Comparison of ENCODE assay signal across 17 cellular contexts in genomic region chr7:92925876-92926696, GRCh38.
DNase-seq lines count a peak whose midpoint lies in the region; ATAC-seq and TF ChIP-seq lines count a peak whose summit lies in the region.
"Had no signal": no experiment of that assay in that cellular context is flagged by ENCODE, and none has a peak within 500 bp of the region (broad histone marks: within the 10 kb centered on the region; RNA-seq: fewer than 3 reads in every experiment).

No MANE protein-coding gene starts in this region.

- H4K91ac ChIP-seq in IMR-90 (ENCODE audit: insufficient read depth, low read depth, low read length) (peak overlapping the region; percentile 86), mesenchymal stem cell (ENCODE audit: low read length) (peak overlapping the region; percentile 78)

- H3K56ac ChIP-seq in IMR-90 (ENCODE audit: extremely low read depth, insufficient read depth, low read length), result peak overlapping the region; percentile 35; the same call in 1 of the 2 replicates

- H3K9ac ChIP-seq in IMR-90 (ENCODE audit: low read depth, low read length), result peak overlapping the region; percentile 12
- H3K9ac ChIP-seq in mesenchymal stem cell (ENCODE audit: low read length), result no peak overlapping the region

- H4K20me1 ChIP-seq in IMR-90 (ENCODE audit: insufficient read depth, low read length), result no peaks in the 10 kb centered on the region

- ATAC-seq in IMR-90 (ENCODE audit: low read depth) (peak; percentile 90), HG02981 (IDR thresholded peaks at IDR 0.05; ENCODE audit: unreplicated experiment) (no peak)
- no peak for ATAC-seq in CD4-positive, alpha-beta T cell (ENCODE audit: poor library complexity)
- no peak for ATAC-seq in CD8-positive, alpha-beta T cell
- ATAC-seq: heart right ventricle; left lobe of liver; stimulated activated memory B cell treated with anti-CD40 and anti-IgM and Interleukin-4, amounts not matched to agents 10 μg/mL and 1 μg/mL and 100 μg/mL, for 72 hours had no signal

- CTCF ChIA-PET in AG04450 (lab: Charles Lee), result interaction anchor here (0.6 kb wide), 1 partner anchor 314 kb away, joined by 3 read pairs; no protein-coding TSS in a partner anchor
- CTCF ChIA-PET in IMR-90 (lab: Yijun Ruan, JAX), result interaction anchor here (0.6 kb wide), 1 partner anchor 24 kb away, joined by 4 read pairs; no protein-coding TSS in a partner anchor
- CTCF ChIA-PET in CD4-positive, alpha-beta T cell (lab: Charles Lee), result no interaction called here
- CTCF ChIA-PET in CD8-positive, alpha-beta T cell (lab: Charles Lee), result interaction anchor here (0.7 kb wide), 1 partner anchor 792 kb away, joined by 3 read pairs; no protein-coding TSS in a partner anchor

- H2BK20ac ChIP-seq in IMR-90 (ENCODE audit: low read depth, low read length), result peak overlapping the region; percentile 67

- H2BK5ac ChIP-seq in IMR-90 (ENCODE audit: low read depth, low read length, poor library complexity, severe bottlenecking), result no peak overlapping the region
- H2BK5ac ChIP-seq in mesenchymal stem cell (ENCODE audit: low read depth, low read length, poor library complexity, severe bottlenecking), result no peak overlapping the region

- no peak overlapping the region for H3K27ac Mint-ChIP-seq in CD4-positive, alpha-beta T cell
- H3K27ac Mint-ChIP-seq in CD8-positive, alpha-beta T cell, result no peak overlapping the region
- H3K27ac Mint-ChIP-seq: activated CD4-positive, alpha-beta T cell treated with anti-CD3 and anti-CD28 coated beads, Interleukin-2, amount 10 ng/mL, durations not matched to agents 24 days and 14 days; stimulated activated memory B cell treated with anti-CD40 and anti-IgM and Interleukin-4, amounts not matched to agents 10 μg/mL and 1 μg/mL and 100 μg/mL, for 72 hours had no signal

- H2AK5ac ChIP-seq in IMR-90 (ENCODE audit: low read depth, low read length) (no peak overlapping the region), mesenchymal stem cell (ENCODE audit: low read length, severe bottlenecking) (no peak overlapping the region)

- H4K5ac ChIP-seq in IMR-90 (ENCODE audit: low read depth, low read length), result peak overlapping the region; percentile 65

- H3K36me3 Mint-ChIP-seq in CD4-positive, alpha-beta T cell (ENCODE audit: low read depth), result no peaks in the 10 kb centered on the region
- H3K36me3 Mint-ChIP-seq in CD8-positive, alpha-beta T cell, result no peaks in the 10 kb centered on the region
- H3K36me3 Mint-ChIP-seq: stimulated activated memory B cell treated with anti-CD40 and anti-IgM and Interleukin-4, amounts not matched to agents 10 μg/mL and 1 μg/mL and 100 μg/mL, for 72 hours had no signal

- in situ Hi-C loops in IMR-90 (cut with MboI; ENCODE audit: low sequenced_read_pairs), result no loop called here

- peak; percentile 16 for DNase-seq in AG04450 (ENCODE audit: low read depth, low spot score)
- DNase-seq in IMR-90, result peak; percentile 56
- DNase-seq in brain pericyte (ENCODE audit: low read depth, low spot score), result peak; percentile 2
- peak; percentile 41 for DNase-seq in mesenchymal stem cell
- no peak for DNase-seq in CD4-positive, alpha-beta T cell
- no peak for DNase-seq in prostate gland (ENCODE audit: low spot score)
- no peak for DNase-seq in CD8-positive, alpha-beta T cell
- DNase-seq: activated CD4-positive, alpha-beta T cell treated with anti-CD3 and anti-CD28 coated beads, Interleukin-2, amount 10 ng/mL, durations not matched to agents 24 days and 14 days; activated T-cell treated with anti-CD3 and anti-CD28 coated beads, Interleukin-2, amount 50 U/mL, for 48 hours; heart right ventricle; NCI-H187; SIG-M5; T-helper 9 cell had no signal

- peak overlapping the region; percentile 21 for H3K27ac ChIP-seq in AG04450 (ENCODE audit: low read depth, low read length)
- peak overlapping the region; percentile 28; the same call in 1 of the 2 replicates for H3K27ac ChIP-seq in IMR-90 (ENCODE audit: insufficient read depth, low read length)
- no peak overlapping the region for H3K27ac ChIP-seq in mesenchymal stem cell (ENCODE audit: low read length, poor library complexity, severe bottlenecking)
- no peak overlapping the region for H3K27ac ChIP-seq in CD4-positive, alpha-beta T cell (ENCODE audit: low read depth, low read length)
- no peak overlapping the region for H3K27ac ChIP-seq in prostate gland
- no peak overlapping the region for H3K27ac ChIP-seq in CD8-positive, alpha-beta T cell (ENCODE audit: low read depth, low read length)
- H3K27ac ChIP-seq: coronary artery, heart right ventricle had no signal

- POLR2A ChIA-PET in AG04450 (lab: Yijun Ruan, JAX) (interaction anchor here (0.6 to 0.9 kb wide), 2 partner anchors 9 to 118 kb away, joined by 4 read pairs; no protein-coding TSS in a partner anchor), IMR-90 (lab: Charles Lee; ENCODE audit: unreplicated experiment) (interaction anchor here (0.5 kb wide), 1 partner anchor 24 kb away, joined by 6 read pairs; no protein-coding TSS in a partner anchor)
- POLR2A ChIA-PET in CD4-positive, alpha-beta T cell (lab: Charles Lee), result interaction anchor here (0.7 kb wide), 1 partner anchor 121 kb away, joined by 3 read pairs; no protein-coding TSS in a partner anchor
- POLR2A ChIA-PET in CD8-positive, alpha-beta T cell (lab: Charles Lee), result no interaction called here

- no peak for TF ChIP-seq POLR2A in IMR-90 (IDR thresholded peaks at IDR 0.05; ENCODE audit: low read depth, low read length)
- no peak for TF ChIP-seq POLR2A in prostate gland (IDR thresholded peaks at IDR 0.05)

- H3K9me3 Mint-ChIP-seq in CD4-positive, alpha-beta T cell, result peaks cover 6% of the 10 kb centered on the region
- H3K9me3 Mint-ChIP-seq in CD8-positive, alpha-beta T cell, result peaks cover 8% of the 10 kb centered on the region

- TF ChIP-seq CTCF in AG04450 (IDR thresholded peaks at IDR 0.05; ENCODE audit: low read depth, low read length), result no peak
- no peak for TF ChIP-seq CTCF in IMR-90 (conservative IDR thresholded peaks at IDR 0.05; ENCODE audit: low read depth, low read length)
- TF ChIP-seq CTCF in CD4-positive, alpha-beta T cell (IDR thresholded peaks at IDR 0.05), result no peak
- no peak for TF ChIP-seq CTCF in prostate gland (IDR thresholded peaks at IDR 0.05)
- no peak for TF ChIP-seq CTCF in CD8-positive, alpha-beta T cell (IDR thresholded peaks at IDR 0.05)

- H3K9me1 ChIP-seq in IMR-90 (ENCODE audit: insufficient read depth, low read length), result peaks cover 8% of the 10 kb centered on the region; the same call in 1 of the 2 replicates

- no peak overlapping the region for H2AK9ac ChIP-seq in IMR-90 (replicated peaks; ENCODE audit: low read depth, low read length, poor library complexity)

- H3K4me3 ChIP-seq in AG04450 (ENCODE audit: low read depth, low read length), result no peak overlapping the region
- H3K4me3 ChIP-seq in IMR-90 (ENCODE audit: insufficient read depth, low read depth, low read length), result no peak overlapping the region
- no peak overlapping the region for H3K4me3 ChIP-seq in mesenchymal stem cell (ENCODE audit: insufficient read depth in 1 of 2, low read depth in 1 of 2, low read length in 2 of 2)
- no peak overlapping the region for H3K4me3 ChIP-seq in prostate gland
- H3K4me3 ChIP-seq in CD8-positive, alpha-beta T cell (ENCODE audit: low read depth, low read length), result no peak overlapping the region
- H3K4me3 ChIP-seq: coronary artery, heart right ventricle had no signal

- H3K23ac ChIP-seq in IMR-90 (ENCODE audit: low read depth, low read length), result peak overlapping the region; percentile 58; the same call in 1 of the 2 replicates
- no peak overlapping the region for H3K23ac ChIP-seq in mesenchymal stem cell (ENCODE audit: low read length in 2 of 2)

- H3K4me1 ChIP-seq in IMR-90 (ENCODE audit: control insufficient read depth, insufficient read depth, low read length), result peaks cover 10% of the 10 kb centered on the region; the same call in 1 of the 2 replicates
- no peaks in the 10 kb centered on the region for H3K4me1 ChIP-seq in mesenchymal stem cell (ENCODE audit: control insufficient read depth, insufficient read depth, low read depth, low read length)
- no peaks in the 10 kb centered on the region for H3K4me1 ChIP-seq in prostate gland (replicated peaks)
- no peaks in the 10 kb centered on the region for H3K4me1 ChIP-seq in CD8-positive, alpha-beta T cell (ENCODE audit: insufficient read depth, low read length)
- H3K4me1 ChIP-seq: heart right ventricle had no signal

- dilution Hi-C loops in IMR-90 (cut with HindIII; ENCODE audit: low sequenced_read_pairs, unreplicated experiment), result no loop called here

- WGBS in IMR-90 (ENCODE audit: extremely low coverage in 2 of 2, insufficient read length in 1 of 2), 2 experiments, result 34% methylated on average over 5 of the region's 9 CpGs; no CpG with 5 or more reads in 1 of the 2 experiments
- 44% methylated on average over 9 of the region's 9 CpGs for WGBS in mesenchymal stem cell
- WGBS in prostate gland, result 47% methylated on average over 9 of the region's 9 CpGs

- no peaks in the 10 kb centered on the region for H3K79me1 ChIP-seq in IMR-90 (ENCODE audit: low read depth in 1 of 2, low read length in 2 of 2)
- H3K79me1 ChIP-seq in mesenchymal stem cell (replicated peaks; ENCODE audit: low read length, poor library complexity, severe bottlenecking), result no peaks in the 10 kb centered on the region

- H3K4ac ChIP-seq in IMR-90 (ENCODE audit: low read depth, low read length) (peak overlapping the region; percentile 77), mesenchymal stem cell (ENCODE audit: low read depth in 1 of 2, low read length in 2 of 2) (peak overlapping the region in 1 of 2 experiments; percentile 17)

- H3K14ac ChIP-seq in IMR-90 (replicated peaks; ENCODE audit: low read depth, low read length) (peak overlapping the region; percentile 57), mesenchymal stem cell (ENCODE audit: low read length in 2 of 2) (peak overlapping the region in 1 of 2 experiments; percentile 44)

- H2BK15ac ChIP-seq in IMR-90 (ENCODE audit: low read depth, low read length), result peak overlapping the region; percentile 36; the same call in 1 of the 3 replicates
- no peak overlapping the region for H2BK15ac ChIP-seq in mesenchymal stem cell (ENCODE audit: low read depth, poor library complexity, severe bottlenecking)

- H2BK120ac ChIP-seq in IMR-90 (ENCODE audit: low read depth, low read length) (peak overlapping the region; percentile 85), mesenchymal stem cell (ENCODE audit: low read depth, low read length) (no peak overlapping the region)

- H2AFZ ChIP-seq in IMR-90 (replicated peaks; ENCODE audit: low read length, poor library complexity) (peak overlapping the region; percentile 68), mesenchymal stem cell (ENCODE audit: low read depth, low read length) (peak overlapping the region; percentile 69)

- peak overlapping the region; percentile 8; the same call in 1 of the 2 replicates for H3K4me2 ChIP-seq in IMR-90 (ENCODE audit: low read depth, low read length)
- no peak overlapping the region for H3K4me2 ChIP-seq in mesenchymal stem cell (ENCODE audit: low read length, poor library complexity, severe bottlenecking)

- H3K18ac ChIP-seq in IMR-90 (ENCODE audit: low read depth, low read length), result peak overlapping the region; percentile 45; the same call in 1 of the 2 replicates
- peak overlapping the region; percentile 52 to 87 for H3K18ac ChIP-seq in mesenchymal stem cell (ENCODE audit: low read depth in 1 of 2, low read length in 2 of 2)

- BruUV-seq in IMR-90 (replicated peaks; lab: Mats Ljungman, UMichigan), result no TSS peak

- intact Hi-C loops in IMR-90 (cut with micrococcal nuclease), result no loop called here
- intact Hi-C loops in CD4-positive, alpha-beta T cell (cut with DNase I, micrococcal nuclease), result no loop called here
- intact Hi-C loops in prostate gland (cut with DNase I), result no loop called here
- intact Hi-C loops in CD8-positive, alpha-beta T cell (cut with DNase I, micrococcal nuclease), result no loop called here

- H3K27me3 Mint-ChIP-seq in CD4-positive, alpha-beta T cell, result peaks cover 5% of the 10 kb centered on the region
- H3K27me3 Mint-ChIP-seq in CD8-positive, alpha-beta T cell (ENCODE audit: low read depth), result peaks cover 10% of the 10 kb centered on the region

- peak overlapping the region in 1 of 2 experiments; percentile 76 for H2BK12ac ChIP-seq in mesenchymal stem cell (ENCODE audit: low read length in 2 of 2)

- no peak for TF ChIP-seq RAD21 in IMR-90 (IDR thresholded peaks at IDR 0.05; ENCODE audit: low read length)

- no peak overlapping the region for H3K4me3 Mint-ChIP-seq in CD4-positive, alpha-beta T cell
- H3K4me3 Mint-ChIP-seq in CD8-positive, alpha-beta T cell, result no peak overlapping the region
- H3K4me3 Mint-ChIP-seq: activated CD4-positive, alpha-beta T cell treated with anti-CD3 and anti-CD28 coated beads, Interleukin-2, amount 10 ng/mL, durations not matched to agents 24 days and 14 days; stimulated activated memory B cell treated with anti-CD40 and anti-IgM and Interleukin-4, amounts not matched to agents 10 μg/mL and 1 μg/mL and 100 μg/mL, for 72 hours had no signal

- peaks cover 10% of the 10 kb centered on the region; the same call in 1 of the 2 replicates for H3K9me3 ChIP-seq in AG04450 (ENCODE audit: control insufficient read depth, insufficient read depth, low read length)
- H3K9me3 ChIP-seq in IMR-90 (ENCODE audit: control insufficient read depth, insufficient read depth, low read length), result peaks cover 3% of the 10 kb centered on the region
- peaks cover 31% of the 10 kb centered on the region for H3K9me3 ChIP-seq in mesenchymal stem cell (ENCODE audit: control insufficient read depth, low read length)
- H3K9me3 ChIP-seq in CD4-positive, alpha-beta T cell (ENCODE audit: control insufficient read depth, low read length), result peaks cover 15% of the 10 kb centered on the region
- no peaks in the 10 kb centered on the region for H3K9me3 ChIP-seq in prostate gland
- H3K9me3 ChIP-seq in CD8-positive, alpha-beta T cell (ENCODE audit: low read length), result no peaks in the 10 kb centered on the region

- H3K4me1 Mint-ChIP-seq in CD4-positive, alpha-beta T cell (ENCODE audit: low read depth), result no peaks in the 10 kb centered on the region
- H3K4me1 Mint-ChIP-seq in CD8-positive, alpha-beta T cell (ENCODE audit: low read depth), result no peaks in the 10 kb centered on the region
- H3K4me1 Mint-ChIP-seq: activated CD4-positive, alpha-beta T cell treated with anti-CD3 and anti-CD28 coated beads, Interleukin-2, amount 10 ng/mL, durations not matched to agents 24 days and 14 days; stimulated activated memory B cell treated with anti-CD40 and anti-IgM and Interleukin-4, amounts not matched to agents 10 μg/mL and 1 μg/mL and 100 μg/mL, for 72 hours had no signal

- H3K27me3 ChIP-seq in AG04450 (ENCODE audit: control insufficient read depth, insufficient read depth, low read length), result no peaks in the 10 kb centered on the region
- H3K27me3 ChIP-seq in IMR-90 (ENCODE audit: control insufficient read depth, insufficient read depth, low read length), result no peaks in the 10 kb centered on the region
- H3K27me3 ChIP-seq in mesenchymal stem cell (ENCODE audit: control insufficient read depth in 1 of 2, insufficient read depth in 1 of 2, low read length in 2 of 2), result no peaks in the 10 kb centered on the region
- peaks cover 4% of the 10 kb centered on the region for H3K27me3 ChIP-seq in CD4-positive, alpha-beta T cell (ENCODE audit: control insufficient read depth, insufficient read depth, low read length)
- H3K27me3 ChIP-seq in prostate gland (replicated peaks; ENCODE audit: insufficient read depth), result peaks cover 2% of the 10 kb centered on the region
- no peaks in the 10 kb centered on the region for H3K27me3 ChIP-seq in CD8-positive, alpha-beta T cell (ENCODE audit: insufficient read depth, low read length)

- H3K36me3 ChIP-seq in IMR-90 (ENCODE audit: control insufficient read depth, insufficient read depth, low read length), result no peaks in the 10 kb centered on the region
- H3K36me3 ChIP-seq in mesenchymal stem cell (ENCODE audit: control insufficient read depth in 1 of 2, insufficient read depth in 2 of 2, low read depth in 1 of 2, low read length in 2 of 2), result no peaks in the 10 kb centered on the region
- no peaks in the 10 kb centered on the region for H3K36me3 ChIP-seq in prostate gland
- no peaks in the 10 kb centered on the region for H3K36me3 ChIP-seq in CD8-positive, alpha-beta T cell (ENCODE audit: insufficient read depth, low read length)
- H3K36me3 ChIP-seq: heart right ventricle had no signal

- H4K8ac ChIP-seq in IMR-90 (ENCODE audit: low read depth in 2 of 2, low read length in 2 of 2), result peak overlapping the region; percentile 70 to 79; a peak in 3 of 4 replicates
- peak overlapping the region; percentile 76 for H4K8ac ChIP-seq in mesenchymal stem cell (ENCODE audit: low read length)

Comparison
In these comparisons a context has a peak if more than half of its experiments do, and no peak if none do; other contexts are left out.
1. DNase-seq: peak in AG04450 (single experiment), IMR-90 (single experiment), brain pericyte (single experiment) and mesenchymal stem cell (single experiment); none in CD4-positive, alpha-beta T cell (0 of 10), prostate gland (single experiment) and CD8-positive, alpha-beta T cell (0 of 7).
2. H3K27ac ChIP-seq: peak in AG04450 (single experiment) and IMR-90 (single experiment); none in mesenchymal stem cell (single experiment), CD4-positive, alpha-beta T cell (single experiment), prostate gland (0 of 2) and CD8-positive, alpha-beta T cell (single experiment).